Comparison of ENCODE assay signal across 8 cellular contexts in genomic region chr10:21399392-21400015, GRCh38.
DNase-seq lines count a peak whose midpoint lies in the region; ATAC-seq and TF ChIP-seq lines count a peak whose summit lies in the region.

No MANE protein-coding gene starts in this region.

- no peak overlapping the region for H3K27ac Mint-ChIP-seq in stimulated activated memory B cell treated with anti-CD40 and anti-IgM and Interleukin-4, amounts not matched to agents 10 μg/mL and 1 μg/mL and 100 μg/mL, for 72 hours

- CTCF ChIA-PET in PC-9 (lab: Charles Lee), result no interaction called here

- H3F3A ChIP-seq in PC-9 (ENCODE audit: insufficient read depth, low read depth), result no peaks in the 10 kb centered on the region

- H4K20me1 ChIP-seq in PC-9 (ENCODE audit: insufficient read depth), result no peaks in the 10 kb centered on the region

- H3K79me2 ChIP-seq in PC-9 (ENCODE audit: low read depth), result no peaks in the 10 kb centered on the region

- H3K4me3 ChIP-seq in PC-9, result no peak overlapping the region

- POLR2A ChIA-PET in PC-9 (lab: Charles Lee; ENCODE audit: unreplicated experiment), result interaction anchor here (0.6 kb wide), 1 partner anchor 352 kb away, joined by 4 read pairs; no protein-coding TSS in a partner anchor

- H3K9me2 ChIP-seq in PC-9 (ENCODE audit: insufficient read depth), result no peaks in the 10 kb centered on the region

- H3K4me3 Mint-ChIP-seq in stimulated activated memory B cell treated with anti-CD40 and anti-IgM and Interleukin-4, amounts not matched to agents 10 μg/mL and 1 μg/mL and 100 μg/mL, for 72 hours, result no peak overlapping the region

- no peaks in the 10 kb centered on the region for H3K36me3 ChIP-seq in PC-9 (ENCODE audit: low read depth)

- no peaks in the 10 kb centered on the region for H3K36me3 Mint-ChIP-seq in stimulated activated memory B cell treated with anti-CD40 and anti-IgM and Interleukin-4, amounts not matched to agents 10 μg/mL and 1 μg/mL and 100 μg/mL, for 72 hours

- TF ChIP-seq CTCF in PC-9 (conservative IDR thresholded peaks at IDR 0.05), result no peak

- H3K27me3 ChIP-seq in PC-9 (ENCODE audit: insufficient read depth, low read depth), result no peaks in the 10 kb centered on the region

- H3K27ac ChIP-seq in PC-9, result peak overlapping the region; percentile 45; the same call in 1 of the 2 replicates

- H3K9me3 ChIP-seq in PC-9 (ENCODE audit: insufficient read depth, low read depth), result no peaks in the 10 kb centered on the region

- no TSS peak for BruUV-seq in PC-9 (replicated peaks; lab: Mats Ljungman, UMichigan)

- ATAC-seq in stimulated activated memory B cell treated with anti-CD40 and anti-IgM and Interleukin-4, amounts not matched to agents 10 μg/mL and 1 μg/mL and 100 μg/mL, for 72 hours, result peak; percentile 13
- no peak for ATAC-seq in GM21619 (IDR thresholded peaks at IDR 0.05; ENCODE audit: unreplicated experiment)

- peak overlapping the region; percentile 45; the same call in 1 of the 2 replicates for H3K4me2 ChIP-seq in PC-9

- H3K9me3 Mint-ChIP-seq in stimulated activated memory B cell treated with anti-CD40 and anti-IgM and Interleukin-4, amounts not matched to agents 10 μg/mL and 1 μg/mL and 100 μg/mL, for 72 hours, result peaks cover 5% of the 10 kb centered on the region

- DNase-seq in NCI-H2029 (lab: John Stamatoyannopoulos, UW) (peak; percentile 64), NCI-H2029 treated with DMSO at 0.1 percent for 48 hours (lab: John Stamatoyannopoulos, UW) (no peak), PC-9 (peak; percentile 44 to 66), fibroblast of peridontal ligament (ENCODE audit: extremely low read depth) (peak; percentile 94), ecto neural progenitor cell (ENCODE audit: low spot score) (no peak), putamen (ENCODE audit: low spot score) (no peak)

- H2AFZ ChIP-seq in PC-9, result no peak overlapping the region

- H3K27me3 Mint-ChIP-seq in stimulated activated memory B cell treated with anti-CD40 and anti-IgM and Interleukin-4, amounts not matched to agents 10 μg/mL and 1 μg/mL and 100 μg/mL, for 72 hours, result peaks cover 6% of the 10 kb centered on the region

- intact Hi-C loops in PC-9 (cut with micrococcal nuclease; ENCODE audit: unreplicated experiment), result loop anchor here (2.0 kb wide), 1 partner anchor 63 kb away; no protein-coding TSS in a partner anchor

- H3K4me1 ChIP-seq in PC-9 (replicated peaks; ENCODE audit: insufficient read depth), result peaks cover 22% of the 10 kb centered on the region

- H3K4me1 Mint-ChIP-seq in stimulated activated memory B cell treated with anti-CD40 and anti-IgM and Interleukin-4, amounts not matched to agents 10 μg/mL and 1 μg/mL and 100 μg/mL, for 72 hours, result no peaks in the 10 kb centered on the region

Comparison
In these comparisons a context has a peak if more than half of its experiments do, and no peak if none do; other contexts are left out.
1. DNase-seq: peak in NCI-H2029 (single experiment), PC-9 (2 of 2) and fibroblast of peridontal ligament (single experiment); none in NCI-H2029 treated with DMSO at 0.1 percent for 48 hours (single experiment), ecto neural progenitor cell (single experiment) and putamen (single experiment).